ENCODE assay signal across 22 cellular contexts in the genomic region with DNA sequence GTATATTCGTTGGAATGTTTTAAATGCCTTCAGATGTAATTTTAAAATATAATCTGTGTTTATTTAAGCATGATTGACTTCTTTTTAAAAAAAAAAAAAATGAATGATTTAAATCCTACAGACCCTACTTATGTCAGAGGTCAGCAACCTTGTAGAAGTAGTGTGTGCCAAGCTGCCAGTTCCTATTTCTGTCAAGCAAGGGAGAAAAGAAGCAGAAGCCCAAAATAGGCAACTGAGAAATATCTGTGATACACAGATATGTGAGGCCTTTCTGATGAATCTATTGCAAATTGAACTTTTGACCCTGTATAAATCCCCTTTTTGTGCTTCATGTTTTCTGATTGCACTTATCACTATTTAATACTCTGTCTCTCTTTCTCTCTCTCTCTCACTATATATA.
DNase-seq lines count a peak whose midpoint lies in the region; ATAC-seq, FAIRE-seq and TF ChIP-seq lines count a peak whose summit lies in the region.
"Had no signal": no experiment of that assay in that cellular context is flagged by ENCODE, and none has a peak within 500 bp of the region (broad histone marks: within the 10 kb centered on the region; RNA-seq: fewer than 3 reads in every experiment).

No MANE protein-coding gene starts in this region.

- H3K27me3 ChIP-seq in adipocyte (replicated peaks; ENCODE audit: control insufficient read depth, insufficient read depth, low read length) = no peaks in the 10 kb centered on the region

- no peaks in the 10 kb centered on the region for H3K27me3 Mint-ChIP-seq in progenitor cell of endocrine pancreas
- H3K27me3 Mint-ChIP-seq: B cell; CD4-positive, CD25-positive, alpha-beta regulatory T cell; CD8-positive, alpha-beta memory T cell had no signal

- no peak overlapping the region for H3K4me3 ChIP-seq in adipocyte (ENCODE audit: low read length)

- H3K4me3 Mint-ChIP-seq in progenitor cell of endocrine pancreas (ENCODE audit: low read depth) = no peak overlapping the region
- H3K4me3 Mint-ChIP-seq: B cell; CD4-positive, CD25-positive, alpha-beta regulatory T cell; CD8-positive, alpha-beta memory T cell; HFFc6 had no signal

- peaks cover 24% of the 10 kb centered on the region for H3K4me1 ChIP-seq in adipocyte (ENCODE audit: control insufficient read depth, insufficient read depth, low read length)

- no peak overlapping the region for H3K27ac Mint-ChIP-seq in progenitor cell of endocrine pancreas
- H3K27ac Mint-ChIP-seq: B cell; CD4-positive, CD25-positive, alpha-beta regulatory T cell; CD8-positive, alpha-beta memory T cell; HFFc6 had no signal

- H3K9me3 Mint-ChIP-seq in progenitor cell of endocrine pancreas (ENCODE audit: low read depth) = peaks cover 10% of the 10 kb centered on the region
- H3K9me3 Mint-ChIP-seq: HFFc6 had no signal

- no peaks in the 10 kb centered on the region for H3K36me3 ChIP-seq in adipocyte (ENCODE audit: control insufficient read depth, insufficient read depth, low read length, severe bottlenecking)

- ATAC-seq in SK-N-SH treated with all-trans-retinoic acid at 6 μM for 48 hours (peak; percentile 71), GM18868 (IDR thresholded peaks at IDR 0.05; ENCODE audit: unreplicated experiment) (no peak)
- ATAC-seq: HCT116 had no signal

- peaks cover 6% of the 10 kb centered on the region for H3K36me3 Mint-ChIP-seq in progenitor cell of endocrine pancreas (ENCODE audit: insufficient read depth)
- H3K36me3 Mint-ChIP-seq: CD4-positive, CD25-positive, alpha-beta regulatory T cell had no signal

- no peaks in the 10 kb centered on the region for H3K9me3 ChIP-seq in adipocyte (ENCODE audit: control insufficient read depth, low read length)

- H3K9ac ChIP-seq in adipocyte (ENCODE audit: low read length) = no peak overlapping the region

- no peak for TF ChIP-seq CTCF in progenitor cell of endocrine pancreas (IDR thresholded peaks at IDR 0.05; ENCODE audit: unreplicated experiment)

- no peaks in the 10 kb centered on the region for H3K4me1 Mint-ChIP-seq in progenitor cell of endocrine pancreas (ENCODE audit: low read depth)
- H3K4me1 Mint-ChIP-seq: B cell; CD8-positive, alpha-beta memory T cell had no signal

- peak; percentile 52 for FAIRE-seq in A204.1 (lab: Jason Lieb, UNC)
- FAIRE-seq: HTR-8/SVneo had no signal

- DNase-seq in NCI-H69 (lab: John Stamatoyannopoulos, UW) (peak; percentile 14), adipocyte (ENCODE audit: low read depth) (peak; percentile 59), progenitor cell of endocrine pancreas (ENCODE audit: low spot score, unreplicated experiment) (no peak), NCI-H1105 (lab: John Stamatoyannopoulos, UW) (no peak)
- no peak for DNase-seq in activated CD4-positive, alpha-beta T cell treated with anti-CD3 and anti-CD28 coated beads for 1 hour
- DNase-seq: 8988T; C1 segment of cervical spinal cord; CD4-positive, CD25-positive, alpha-beta regulatory T cell; CD8-positive, alpha-beta memory T cell; COR-L47; DMS 273 treated with DMSO at 0.1 percent for 48 hours; GDM1; GOT3; H7; HFFc6; IMR-90 had no signal

TF ChIP-seq in SK-N-SH treated with all-trans-retinoic acid at 6 μM for 48 hours, 23 proteins besides CTCF, POLR2A, EP300 and RAD21:
- TF ChIP-seq TOX (CRISPR knock-in tag; IDR thresholded peaks at IDR 0.05; ENCODE audit: borderline replicate concordance) (peak; percentile 6; the same call in 1 of the 2 replicates), ISL1 (CRISPR knock-in tag; IDR thresholded peaks at IDR 0.05) (peak; percentile 94), ZC3H10 (CRISPR knock-in tag; IDR thresholded peaks at IDR 0.05) (no peak), POU6F1 (CRISPR knock-in tag; IDR thresholded peaks at IDR 0.05; ENCODE audit: borderline replicate concordance, low read depth) (no peak), TCF4 (CRISPR knock-in tag; IDR thresholded peaks at IDR 0.05; ENCODE audit: borderline replicate concordance) (peak; percentile 73), SNAI2 (CRISPR knock-in tag; IDR thresholded peaks at IDR 0.05) (no peak), ZFP30 (CRISPR knock-in tag; IDR thresholded peaks at IDR 0.05) (no peak), ZNF565 (CRISPR knock-in tag; conservative IDR thresholded peaks at IDR 0.05; ENCODE audit: low read depth) (no peak), GLIS3 (CRISPR knock-in tag; IDR thresholded peaks at IDR 0.05) (peak; percentile 71; the same call in 1 of the 2 replicates), RARB (CRISPR knock-in tag; IDR thresholded peaks at IDR 0.05) (no peak), TSHZ2 (CRISPR knock-in tag; IDR thresholded peaks at IDR 0.05) (peak; percentile 93), ARNTL (CRISPR knock-in tag; IDR thresholded peaks at IDR 0.05; ENCODE audit: borderline replicate concordance, low read depth) (no peak), BACH2 (CRISPR knock-in tag; IDR thresholded peaks at IDR 0.05; ENCODE audit: borderline replicate concordance) (no peak), ZNF8 (CRISPR knock-in tag; IDR thresholded peaks at IDR 0.05) (no peak)
TF ChIP-seq in SK-N-SH treated with all-trans-retinoic acid at 6 μM for 48 hours: peak in this region for 5.

Comparison
In these comparisons a context has a peak if more than half of its experiments do, and no peak if none do; other contexts are left out.
1. DNase-seq: peak in NCI-H69 (single experiment) and adipocyte (single experiment); none in activated CD4-positive, alpha-beta T cell treated with anti-CD3 and anti-CD28 coated beads for 1 hour (single experiment), progenitor cell of endocrine pancreas (single experiment) and NCI-H1105 (single experiment).